16 cellular contexts compared by ENCODE assay signal in the genomic region with DNA sequence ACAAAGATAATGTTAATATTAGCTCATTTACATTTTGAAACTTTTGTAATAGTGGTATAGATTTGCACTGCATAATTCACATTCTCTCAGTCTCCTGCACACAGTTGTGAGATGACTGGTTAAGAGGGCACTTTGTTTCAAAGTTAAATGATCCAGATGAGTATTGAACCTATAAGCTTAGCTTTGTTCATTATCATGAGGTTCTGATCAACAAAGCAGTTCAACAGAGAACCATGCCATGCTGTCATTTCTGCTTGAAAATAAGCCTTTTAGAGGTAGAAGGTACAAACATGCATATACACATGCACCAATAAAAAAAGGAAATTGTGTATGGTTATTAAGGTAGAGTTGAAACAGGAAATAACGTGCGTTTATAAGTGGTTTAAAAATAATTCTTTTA. TPM values are rescaled to one million over a fixed set of nuclear protein-coding genes. Genes with fewer than 3 reads are reported as not detected.
DNase-seq lines count a peak whose midpoint lies in the region; ATAC-seq, FAIRE-seq and TF ChIP-seq lines count a peak whose summit lies in the region.
"Had no signal": no experiment of that assay in that cellular context is flagged by ENCODE, and none has a peak within 500 bp of the region (broad histone marks: within the 10 kb centered on the region; RNA-seq: fewer than 3 reads in every experiment).

No MANE protein-coding gene starts in this region.

- H3K9me3 ChIP-seq in small intestine (ENCODE audit: control insufficient read depth, low read depth) (no peaks in the 10 kb centered on the region), mesenchymal stem cell (ENCODE audit: control insufficient read depth, low read length) (no peaks in the 10 kb centered on the region), lower lobe of right lung (no peaks in the 10 kb centered on the region)
- H3K9me3 ChIP-seq: esophagus squamous epithelium, thyroid gland had no signal

- ATAC-seq in activated CD4-positive, CD25-positive, alpha-beta regulatory T cell treated with anti-CD3 and anti-CD28 coated beads, Interleukin-2, amount 50 U/mL, for 24 hours, result peak; percentile 54 to 69
- ATAC-seq in activated naive CD4-positive, alpha-beta T cell treated with anti-CD3 and anti-CD28 coated beads, Interleukin-2, amount 50 U/mL, for 72 hours, result peak; percentile 18 to 61
- ATAC-seq in GM21367 (IDR thresholded peaks at IDR 0.05; ENCODE audit: unreplicated experiment) (no peak), lower lobe of right lung (no peak)

- no peak for DNase-seq in activated CD4-positive, CD25-positive, alpha-beta regulatory T cell (lab: John Stamatoyannopoulos, UW)
- no peak for DNase-seq in activated naive CD4-positive, alpha-beta T cell treated with anti-CD3 and anti-CD28 coated beads, Interleukin-2, amount 50 U/mL, for 72 hours (ENCODE audit: low spot score in 2 of 2)
- peak; percentile 36 for DNase-seq in small intestine
- DNase-seq in mesenchymal stem cell, result no peak
- no peak for DNase-seq in lower lobe of right lung
- DNase-seq: esophagus squamous epithelium, GM23248, Right ventricle myocardium superior, thyroid gland had no signal

- no peak overlapping the region for H3K4me3 ChIP-seq in KMS-11 (IDR thresholded peaks at IDR 0.05; ENCODE audit: insufficient read depth, low read depth, low read length)
- H3K4me3 ChIP-seq in small intestine (ENCODE audit: low read depth in 1 of 2, low read length in 2 of 2), result no peak overlapping the region
- no peak overlapping the region for H3K4me3 ChIP-seq in mesenchymal stem cell (ENCODE audit: insufficient read depth in 1 of 2, low read depth in 1 of 2, low read length in 2 of 2)
- no peak overlapping the region for H3K4me3 ChIP-seq in lower lobe of right lung
- H3K4me3 ChIP-seq: esophagus squamous epithelium, GM23248, thyroid gland had no signal

- peaks cover 82% of the 10 kb centered on the region for H3K4me1 ChIP-seq in KMS-11 (ENCODE audit: low read depth, poor library complexity, severe bottlenecking)
- H3K4me1 ChIP-seq in small intestine (ENCODE audit: control insufficient read depth in 2 of 2, insufficient read depth in 1 of 2, low read depth in 1 of 2, low read length in 1 of 2), result peaks cover 0 to 17% of the 10 kb centered on the region in 2 donors
- no peaks in the 10 kb centered on the region for H3K4me1 ChIP-seq in mesenchymal stem cell (ENCODE audit: control insufficient read depth, insufficient read depth, low read depth, low read length)
- peaks cover 86% of the 10 kb centered on the region for H3K4me1 ChIP-seq in lower lobe of right lung

- H2AFZ ChIP-seq in KMS-11 (ENCODE audit: low read depth), result no peak overlapping the region
- no peak overlapping the region for H2AFZ ChIP-seq in mesenchymal stem cell (ENCODE audit: low read depth, low read length)
- H2AFZ ChIP-seq: GM23248 had no signal

- peaks cover 3% of the 10 kb centered on the region for H3K79me1 ChIP-seq in mesenchymal stem cell (replicated peaks; ENCODE audit: low read length, poor library complexity, severe bottlenecking)

- H2BK5ac ChIP-seq in mesenchymal stem cell (ENCODE audit: low read depth, low read length, poor library complexity, severe bottlenecking), result no peak overlapping the region

- H3K36me3 ChIP-seq in KMS-11 (ENCODE audit: insufficient read depth) (no peaks in the 10 kb centered on the region), small intestine (ENCODE audit: control insufficient read depth in 2 of 2, insufficient read depth in 2 of 2, low read length in 2 of 2) (no peaks in the 10 kb centered on the region), mesenchymal stem cell (ENCODE audit: control insufficient read depth in 1 of 2, insufficient read depth in 2 of 2, low read depth in 1 of 2, low read length in 2 of 2) (no peaks in the 10 kb centered on the region), lower lobe of right lung (no peaks in the 10 kb centered on the region)
- H3K36me3 ChIP-seq: esophagus squamous epithelium, thyroid gland had no signal

- no peak overlapping the region for H3K27ac ChIP-seq in KMS-11
- no peak overlapping the region for H3K27ac ChIP-seq in small intestine (ENCODE audit: low read depth in 1 of 2, low read length in 1 of 2)
- no peak overlapping the region for H3K27ac ChIP-seq in mesenchymal stem cell (ENCODE audit: low read length, poor library complexity, severe bottlenecking)
- H3K27ac ChIP-seq in lower lobe of right lung, result no peak overlapping the region
- H3K27ac ChIP-seq: 22Rv1, C4-2B, GM23248, thyroid gland had no signal

- no peak overlapping the region for H3K4ac ChIP-seq in mesenchymal stem cell (ENCODE audit: low read depth in 1 of 2, low read length in 2 of 2)

- H3K9ac ChIP-seq in KMS-11 (no peak overlapping the region), mesenchymal stem cell (ENCODE audit: low read length) (no peak overlapping the region)
- H3K9ac ChIP-seq: GM23248 had no signal

- H3K4me2 ChIP-seq in KMS-11 (peak overlapping the region; percentile 11; the same call in 1 of the 2 replicates), mesenchymal stem cell (ENCODE audit: low read length, poor library complexity, severe bottlenecking) (no peak overlapping the region)

- no peak overlapping the region for H3K18ac ChIP-seq in mesenchymal stem cell (ENCODE audit: low read depth in 1 of 2, low read length in 2 of 2)

- no peak for FAIRE-seq in small intestine (lab: Jason Lieb, UNC)
- FAIRE-seq: TTC549 had no signal

- H4K8ac ChIP-seq in mesenchymal stem cell (ENCODE audit: low read length), result no peak overlapping the region

- no peaks in the 10 kb centered on the region for H4K20me1 ChIP-seq in KMS-11 (ENCODE audit: insufficient read depth)

- H3K9me3 Mint-ChIP-seq in activated naive CD4-positive, alpha-beta T cell treated with anti-CD3 and anti-CD28 coated beads, Interleukin-2, amount 50 U/mL, for 72 hours, result no peaks in the 10 kb centered on the region
- H3K9me3 Mint-ChIP-seq: dendritic cell treated with granulocyte-macrophage colony-stimulating factor and Interleukin-4, amounts not matched to agents 40 ng/mL and 50 ng/mL, for 4 days had no signal

- H3K27me3 ChIP-seq in KMS-11 (ENCODE audit: insufficient read depth, low read depth), result no peaks in the 10 kb centered on the region
- H3K27me3 ChIP-seq in small intestine (ENCODE audit: control insufficient read depth in 2 of 2, insufficient read depth in 2 of 2, low read length in 2 of 2), result no peaks in the 10 kb centered on the region
- H3K27me3 ChIP-seq in mesenchymal stem cell (ENCODE audit: control insufficient read depth in 1 of 2, insufficient read depth in 1 of 2, low read length in 2 of 2), result no peaks in the 10 kb centered on the region
- H3K27me3 ChIP-seq in lower lobe of right lung (ENCODE audit: low read depth), result no peaks in the 10 kb centered on the region
- H3K27me3 ChIP-seq: esophagus squamous epithelium, thyroid gland had no signal

- no peak overlapping the region for H4K91ac ChIP-seq in mesenchymal stem cell (ENCODE audit: low read length)

- H2AK5ac ChIP-seq in mesenchymal stem cell (ENCODE audit: low read length, severe bottlenecking), result no peak overlapping the region

- H3K23ac ChIP-seq in mesenchymal stem cell (ENCODE audit: low read length in 2 of 2), result no peak overlapping the region

- peak overlapping the region in 1 of 2 donors; percentile 51 for H3K27ac Mint-ChIP-seq in activated naive CD4-positive, alpha-beta T cell treated with anti-CD3 and anti-CD28 coated beads, Interleukin-2, amount 50 U/mL, for 72 hours
- H3K27ac Mint-ChIP-seq: dendritic cell treated with granulocyte-macrophage colony-stimulating factor and Interleukin-4, amounts not matched to agents 40 ng/mL and 50 ng/mL, for 4 days had no signal

- intact Hi-C loops in lower lobe of right lung (cut with DNase I), result no loop called here

- no peak overlapping the region for H2BK12ac ChIP-seq in mesenchymal stem cell (ENCODE audit: low read length in 2 of 2)

- no peak overlapping the region for H2BK15ac ChIP-seq in mesenchymal stem cell (ENCODE audit: low read depth, poor library complexity, severe bottlenecking)

- H3K79me2 ChIP-seq in KMS-11 (ENCODE audit: insufficient read depth, low read depth), result peaks cover 88% of the 10 kb centered on the region

- H2BK120ac ChIP-seq in mesenchymal stem cell (ENCODE audit: low read depth, low read length), result no peak overlapping the region

- WGBS in small intestine, 3 donors, result 41 to 71% (median 46%) methylated on average over 2 of the region's 2 CpGs
- WGBS in mesenchymal stem cell, result no CpG with 5 or more reads among the region's 2 CpGs

- no peak for TF ChIP-seq CTCF in KMS-11 (conservative IDR thresholded peaks at IDR 0.05; ENCODE audit: low read depth, low read length)
- TF ChIP-seq CTCF in lower lobe of right lung (IDR thresholded peaks at IDR 0.05), result no peak

- peaks cover 21 to 29% of the 10 kb centered on the region in 2 donors for H3K36me3 Mint-ChIP-seq in activated naive CD4-positive, alpha-beta T cell treated with anti-CD3 and anti-CD28 coated beads, Interleukin-2, amount 50 U/mL, for 72 hours

- no peak overlapping the region for H3K14ac ChIP-seq in mesenchymal stem cell (ENCODE audit: low read length in 2 of 2)

RNA-seq across cellular contexts. Expression of a gene that starts 4.8 kb away (rescaled TPM):
- 100 to 1,000 TPM; 126 to 165 TPM for total RNA-seq in activated naive CD4-positive, alpha-beta T cell treated with anti-CD3 and anti-CD28 coated beads, Interleukin-2, amount 50 U/mL, for 72 hours
- polyA plus RNA-seq in small intestine, result 100 to 1,000 TPM in 1 of 3 donors, 10 to 100 TPM in 2; 75.4 to 150 (median 92.1) TPM
- polyA plus RNA-seq in mesenchymal stem cell (2013, experiment 1 of 2), result 84.9 TPM
- polyA plus RNA-seq in mesenchymal stem cell (2013, experiment 2 of 2), result 88.5 TPM
- 134 TPM for total RNA-seq in lower lobe of right lung

Comparison
In these comparisons a context has a peak if more than half of its experiments do, and no peak if none do; other contexts are left out.
1. ATAC-seq: peak in activated CD4-positive, CD25-positive, alpha-beta regulatory T cell treated with anti-CD3 and anti-CD28 coated beads, Interleukin-2, amount 50 U/mL, for 24 hours (2 of 2) and activated naive CD4-positive, alpha-beta T cell treated with anti-CD3 and anti-CD28 coated beads, Interleukin-2, amount 50 U/mL, for 72 hours (2 of 2); none in GM21367 (single experiment) and lower lobe of right lung (0 of 2).